In genomic region chr3:186991470-186991869, GRCh38 we compare ENCODE assay signal across 17 cellular contexts.
DNase-seq lines count a peak whose midpoint lies in the region; ATAC-seq and TF ChIP-seq lines count a peak whose summit lies in the region.
"Had no signal": no experiment of that assay in that cellular context is flagged by ENCODE, and none has a peak within 500 bp of the region (broad histone marks: within the 10 kb centered on the region; RNA-seq: fewer than 3 reads in every experiment).

No MANE protein-coding gene starts in this region.

- H3K9ac ChIP-seq in skeletal muscle tissue (ENCODE audit: low read depth in 1 of 3, low read length in 3 of 3) = no peak overlapping the region

- no peak overlapping the region for H3K4me3 ChIP-seq in RWPE2 (ENCODE audit: severe bottlenecking)
- H3K4me3 ChIP-seq in skeletal muscle tissue (ENCODE audit: low read length in 3 of 3) = no peak overlapping the region
- H3K4me3 ChIP-seq: left lung had no signal

- DNase-seq in activated T-cell treated with anti-CD3 and anti-CD28 coated beads, Interleukin-2, amount 50 U/mL, for 24 hours = no peak
- DNase-seq in activated T-cell treated with anti-CD3 and anti-CD28 coated beads for 4 hours (no peak), RWPE2 (ENCODE audit: low spot score) (no peak), endothelial cell (ENCODE audit: low spot score) (no peak), midbrain (lab: John Stamatoyannopoulos, UW) (no peak), NCI-H2107 treated with DMSO at 0.1 percent for 48 hours (lab: John Stamatoyannopoulos, UW; ENCODE audit: unreplicated experiment) (no peak)
- DNase-seq: activated CD4-positive, alpha-beta T cell treated with anti-CD3 and anti-CD28 coated beads, Interleukin-2, amount 10 ng/mL, durations not matched to agents 24 days and 14 days; brain microvascular endothelial cell; COR-L47; erythroblast; GF-D8; left lung; NCI-H1436; NCI-H524 treated with DMSO at 0.1 percent for 48 hours had no signal

- H3K27me3 ChIP-seq in RWPE2 (ENCODE audit: insufficient read depth, poor library complexity, severe bottlenecking) (no peaks in the 10 kb centered on the region), skeletal muscle tissue (ENCODE audit: control insufficient read depth in 3 of 3, insufficient read depth in 3 of 3, low read length in 3 of 3) (no peaks in the 10 kb centered on the region)
- H3K27me3 ChIP-seq: brain microvascular endothelial cell, left lung had no signal

- H3K27ac ChIP-seq in RWPE2 (ENCODE audit: poor library complexity, severe bottlenecking) (peak overlapping the region; percentile 51), skeletal muscle tissue (ENCODE audit: low read depth, low read length) (peak overlapping the region; percentile 27)
- H3K27ac ChIP-seq: brain microvascular endothelial cell had no signal

- no peaks in the 10 kb centered on the region for H3K36me3 ChIP-seq in RWPE2 (ENCODE audit: low read depth)
- H3K36me3 ChIP-seq in skeletal muscle tissue (ENCODE audit: control insufficient read depth in 3 of 3, insufficient read depth in 3 of 3, low read length in 3 of 3) = peaks cover 0 to 2% (median 0%) of the 10 kb centered on the region in 3 donors
- H3K36me3 ChIP-seq: brain microvascular endothelial cell, left lung had no signal

- peak overlapping the region; percentile 71 for H3K27ac Mint-ChIP-seq in activated T-cell treated with anti-CD3 and anti-CD28 coated beads, Interleukin-2, amount 50 U/mL, for 24 hours
- peak overlapping the region; percentile 4 for H3K27ac Mint-ChIP-seq in endothelial cell (ENCODE audit: unreplicated experiment)
- H3K27ac Mint-ChIP-seq: activated CD4-positive, alpha-beta T cell treated with anti-CD3 and anti-CD28 coated beads, Interleukin-2, amount 10 ng/mL, durations not matched to agents 24 days and 14 days had no signal

- peaks cover 7% of the 10 kb centered on the region for H3K4me1 ChIP-seq in RWPE2 (ENCODE audit: insufficient read depth, poor library complexity, severe bottlenecking)
- peaks cover 9 to 31% (median 12%) of the 10 kb centered on the region in 3 donors for H3K4me1 ChIP-seq in skeletal muscle tissue (ENCODE audit: control insufficient read depth in 3 of 3, insufficient read depth in 3 of 3, low read length in 3 of 3)

- H3K4me1 Mint-ChIP-seq in activated T-cell treated with anti-CD3 and anti-CD28 coated beads, Interleukin-2, amount 50 U/mL, for 24 hours (ENCODE audit: low read depth) = peaks cover 66% of the 10 kb centered on the region
- peaks cover 30% of the 10 kb centered on the region for H3K4me1 Mint-ChIP-seq in endothelial cell (ENCODE audit: unreplicated experiment)

- H3K36me3 Mint-ChIP-seq in activated T-cell treated with anti-CD3 and anti-CD28 coated beads, Interleukin-2, amount 50 U/mL, for 24 hours (ENCODE audit: low read depth) = peaks cover 68% of the 10 kb centered on the region
- peaks cover 28% of the 10 kb centered on the region for H3K36me3 Mint-ChIP-seq in endothelial cell (ENCODE audit: low read depth, unreplicated experiment)

- H3K27me3 Mint-ChIP-seq in activated T-cell treated with anti-CD3 and anti-CD28 coated beads, Interleukin-2, amount 50 U/mL, for 24 hours = no peaks in the 10 kb centered on the region
- H3K27me3 Mint-ChIP-seq in endothelial cell (ENCODE audit: unreplicated experiment) = peaks cover 3% of the 10 kb centered on the region
- H3K27me3 Mint-ChIP-seq: activated CD4-positive, alpha-beta T cell treated with anti-CD3 and anti-CD28 coated beads, Interleukin-2, amount 10 ng/mL, durations not matched to agents 24 days and 14 days had no signal

- H3K4me3 Mint-ChIP-seq in activated T-cell treated with anti-CD3 and anti-CD28 coated beads, Interleukin-2, amount 50 U/mL, for 24 hours = no peak overlapping the region
- H3K4me3 Mint-ChIP-seq in endothelial cell (ENCODE audit: unreplicated experiment) = no peak overlapping the region
- H3K4me3 Mint-ChIP-seq: activated CD4-positive, alpha-beta T cell treated with anti-CD3 and anti-CD28 coated beads, Interleukin-2, amount 10 ng/mL, durations not matched to agents 24 days and 14 days; T-helper 2 cell treated with Interferon-gamma antibody and Interleukin-4, amounts not matched to agents 5 μg/mL and 100 μg/mL, for 36 hours had no signal

- TF ChIP-seq CTCF in RWPE2 (IDR thresholded peaks at IDR 0.05; ENCODE audit: poor library complexity, severe bottlenecking) = no peak
- TF ChIP-seq CTCF in endothelial cell (IDR thresholded peaks at IDR 0.05; ENCODE audit: unreplicated experiment) = no peak

- H3K9me3 ChIP-seq in RWPE2 (ENCODE audit: severe bottlenecking) (no peaks in the 10 kb centered on the region), skeletal muscle tissue (ENCODE audit: control insufficient read depth in 3 of 3, low read length in 3 of 3) (no peaks in the 10 kb centered on the region)
- H3K9me3 ChIP-seq: left lung had no signal

- ATAC-seq in RWPE2 (ENCODE audit: low read depth) (peak; percentile 24; the same call in 1 of the 3 replicates), GM21423 (IDR thresholded peaks at IDR 0.05; ENCODE audit: unreplicated experiment) (no peak)

- no peaks in the 10 kb centered on the region for H3K9me3 Mint-ChIP-seq in activated T-cell treated with anti-CD3 and anti-CD28 coated beads, Interleukin-2, amount 50 U/mL, for 24 hours
- H3K9me3 Mint-ChIP-seq in endothelial cell (ENCODE audit: unreplicated experiment) = no peaks in the 10 kb centered on the region
- H3K9me3 Mint-ChIP-seq: activated CD4-positive, alpha-beta T cell treated with anti-CD3 and anti-CD28 coated beads, Interleukin-2, amount 10 ng/mL, durations not matched to agents 24 days and 14 days; T-helper 2 cell treated with Interferon-gamma antibody and Interleukin-4, amounts not matched to agents 5 μg/mL and 100 μg/mL, for 36 hours had no signal
